Comparison of ENCODE assay signal across 1 cellular context in genomic region chr1:5897281-5897680, GRCh38.
TF ChIP-seq lines count a peak whose summit lies in the region.

No MANE protein-coding gene starts in this region.

TF ChIP-seq in WTC11, 78 proteins besides CTCF, POLR2A, EP300 and RAD21 (continued from another document):
- TF ChIP-seq ZNF281 (CRISPR knock-in tag; IDR thresholded peaks at IDR 0.05) (no peak), FOXP1 (CRISPR knock-in tag; IDR thresholded peaks at IDR 0.05; ENCODE audit: borderline replicate concordance) (no peak), E2F5 (CRISPR knock-in tag; IDR thresholded peaks at IDR 0.05) (no peak), SOX15 (CRISPR knock-in tag; IDR thresholded peaks at IDR 0.05) (no peak), ZNF671 (CRISPR knock-in tag; IDR thresholded peaks at IDR 0.05) (no peak), NR3C1 (CRISPR knock-in tag; conservative IDR thresholded peaks at IDR 0.05; ENCODE audit: low read depth) (no peak), EMX1 (CRISPR knock-in tag; IDR thresholded peaks at IDR 0.05) (no peak), ELF4 (CRISPR knock-in tag; IDR thresholded peaks at IDR 0.05; ENCODE audit: low read depth) (no peak), E2F1 (CRISPR knock-in tag; IDR thresholded peaks at IDR 0.05) (no peak)
